ENCODE assay signal across 20 cellular contexts in genomic region chrX:16512401-16512776, GRCh38.
DNase-seq lines count a peak whose midpoint lies in the region; TF ChIP-seq lines count a peak whose summit lies in the region.
"Had no signal": no experiment of that assay in that cellular context is flagged by ENCODE, and none has a peak within 500 bp of the region (broad histone marks: within the 10 kb centered on the region; RNA-seq: fewer than 3 reads in every experiment).

No MANE protein-coding gene starts in this region.

- H2BK20ac ChIP-seq in H9 (ENCODE audit: low read depth, low read length, poor library complexity, severe bottlenecking), result no peak overlapping the region

- no peak overlapping the region for H4K8ac ChIP-seq in H9 (replicated peaks; ENCODE audit: insufficient read length, low read depth, low read length)

- H3K9me3 Mint-ChIP-seq in Caco-2 (ENCODE audit: unreplicated experiment) (no peaks in the 10 kb centered on the region), H9 (peaks cover 6% of the 10 kb centered on the region in 2 experiments), nephron (no peaks in the 10 kb centered on the region)
- H3K9me3 Mint-ChIP-seq in activated CD4-positive, alpha-beta T cell treated with anti-CD3 and anti-CD28 coated beads, Interleukin-2, amount 10 ng/mL, durations not matched to agents 7 days and 5 days, result peaks cover 2% of the 10 kb centered on the region

- H2BK12ac ChIP-seq in H9 (ENCODE audit: insufficient read length, low read depth, low read length), result no peak overlapping the region

- no peak overlapping the region for H3K18ac ChIP-seq in H9 (ENCODE audit: insufficient read length, low read depth, low read length)

- H4K5ac ChIP-seq in H9 (ENCODE audit: insufficient read length, low read depth, low read length), result no peak overlapping the region

- H3K27ac ChIP-seq in H9 (ENCODE audit: insufficient read length, low read depth, low read length), result no peak overlapping the region
- peak overlapping the region; percentile 85 for H3K27ac ChIP-seq in hepatocyte

- peaks cover 7% of the 10 kb centered on the region for H3K4me1 Mint-ChIP-seq in Caco-2 (ENCODE audit: low read depth, unreplicated experiment)
- H3K4me1 Mint-ChIP-seq in H9, result peaks cover 24 to 27% of the 10 kb centered on the region in 2 experiments
- peaks cover 16% of the 10 kb centered on the region for H3K4me1 Mint-ChIP-seq in nephron
- no peaks in the 10 kb centered on the region for H3K4me1 Mint-ChIP-seq in activated CD4-positive, alpha-beta T cell treated with anti-CD3 and anti-CD28 coated beads, Interleukin-2, amount 10 ng/mL, durations not matched to agents 7 days and 5 days

- no peak overlapping the region for H2BK120ac ChIP-seq in H9 (ENCODE audit: low read depth, low read length, poor library complexity, severe bottlenecking)

- no peak overlapping the region for H3T11ph ChIP-seq in H9 (ENCODE audit: low read length)

- no peaks in the 10 kb centered on the region for H3K79me1 ChIP-seq in H9 (ENCODE audit: insufficient read depth, low read depth, low read length, poor library complexity, severe bottlenecking)

- H3K27me3 ChIP-seq in Caco-2 (replicated peaks; ENCODE audit: control insufficient read depth, insufficient read depth, low read length), result no peaks in the 10 kb centered on the region
- H3K27me3 ChIP-seq in H9 (ENCODE audit: insufficient read depth, low read length), result no peaks in the 10 kb centered on the region
- no peaks in the 10 kb centered on the region for H3K27me3 ChIP-seq in hepatocyte
- H3K27me3 ChIP-seq: BE2C had no signal

- DNase-seq in Caco-2, result peak in 1 of 2 experiments; percentile 38
- DNase-seq in H9, result no peak
- DNase-seq in hepatocyte (ENCODE audit: low spot score), result no peak
- DNase-seq in activated CD4-positive, alpha-beta T cell treated with anti-CD3 and anti-CD28 coated beads, Interleukin-2, amount 10 ng/mL, durations not matched to agents 7 days and 5 days, result no peak
- DNase-seq in GM19240 (ENCODE audit: insufficient read length, low spot score), result no peak
- DNase-seq in Ammon's horn (ENCODE audit: low spot score), result no peak
- no peak for DNase-seq in activated CD4-positive, alpha-beta T cell treated with anti-CD3 and anti-CD28 coated beads for 48 hours
- DNase-seq: BE2C; DMS79; Karpas-422; MV-4-11; NCI-H1105 treated with DMSO at 0.1 percent for 48 hours; NCI-H2029 treated with DMSO at 0.1 percent for 48 hours; NCI-H226; NCI-H510A treated with DMSO at 0.1 percent for 48 hours; NCI-H774; NK-92 treated with Interleukin-12 subunit alpha and Interleukin-12 subunit beta, amount 100 ng/mL, for 24 hours; SIG-M5 had no signal

- H3K4me3 ChIP-seq in Caco-2 (ENCODE audit: low read depth, low read length), result no peak overlapping the region
- H3K4me3 ChIP-seq in hepatocyte, result no peak overlapping the region
- H3K4me3 ChIP-seq: GM12878 had no signal

- H3K4me3 Mint-ChIP-seq in Caco-2 (ENCODE audit: unreplicated experiment) (peak overlapping the region; percentile 58), H9 (no peak overlapping the region), nephron (peak overlapping the region in 2 of 3 experiments; percentile 67 to 82)
- no peak overlapping the region for H3K4me3 Mint-ChIP-seq in activated CD4-positive, alpha-beta T cell treated with anti-CD3 and anti-CD28 coated beads, Interleukin-2, amount 10 ng/mL, durations not matched to agents 7 days and 5 days

- no peak overlapping the region for H3K56ac ChIP-seq in H9 (ENCODE audit: insufficient read length, low read depth, low read length)

- no TSS peak for BruUV-seq in Caco-2 (replicated peaks; lab: Mats Ljungman, UMichigan)

- CTCF ChIA-PET in Caco-2 (lab: Charles Lee), result no interaction called here
- CTCF ChIA-PET in activated CD4-positive, alpha-beta T cell treated with anti-CD3 and anti-CD28 coated beads, Interleukin-2, amount 10 ng/mL, durations not matched to agents 7 days and 5 days (lab: Charles Lee), result interaction anchor here (0.6 kb wide), 1 partner anchor 149 kb away, joined by 3 read pairs; no protein-coding TSS in a partner anchor

- H3K79me2 ChIP-seq in H9 (ENCODE audit: insufficient read depth, low read length), result no peaks in the 10 kb centered on the region
- H3K79me2 ChIP-seq in hepatocyte, result no peaks in the 10 kb centered on the region

- H3K36me3 Mint-ChIP-seq in Caco-2 (ENCODE audit: insufficient read depth, unreplicated experiment), result no peaks in the 10 kb centered on the region
- H3K36me3 Mint-ChIP-seq in H9 (ENCODE audit: insufficient read depth in 1 of 3, low read depth in 3 of 3), result peaks cover 7 to 12% (median 7%) of the 10 kb centered on the region in 3 experiments
- peaks cover 6% of the 10 kb centered on the region for H3K36me3 Mint-ChIP-seq in nephron (ENCODE audit: low read depth)
- H3K36me3 Mint-ChIP-seq in activated CD4-positive, alpha-beta T cell treated with anti-CD3 and anti-CD28 coated beads, Interleukin-2, amount 10 ng/mL, durations not matched to agents 7 days and 5 days (ENCODE audit: low read depth), result no peaks in the 10 kb centered on the region

- no peak overlapping the region for H3K14ac ChIP-seq in H9 (ENCODE audit: insufficient read depth, low read length)

- no peaks in the 10 kb centered on the region for H3K36me3 ChIP-seq in Caco-2 (ENCODE audit: control insufficient read depth, insufficient read depth, low read length)
- H3K36me3 ChIP-seq in hepatocyte (replicated peaks; ENCODE audit: insufficient read depth, low read depth), result no peaks in the 10 kb centered on the region
- H3K36me3 ChIP-seq: BE2C had no signal

- TF ChIP-seq CTCF in Caco-2 (IDR thresholded peaks at IDR 0.05; ENCODE audit: insufficient read depth in 1 of 2, low read depth in 1 of 2, low read length in 1 of 2, severe bottlenecking in 1 of 2, unreplicated experiment in 1 of 2) (no peak), H9 (conservative IDR thresholded peaks at IDR 0.05) (no peak), hepatocyte (IDR thresholded peaks at IDR 0.05; ENCODE audit: poor library complexity) (no peak), nephron (IDR thresholded peaks at IDR 0.05; ENCODE audit: unreplicated experiment in 3 of 3) (no peak)

- no peak overlapping the region for H3K4me2 ChIP-seq in H9 (ENCODE audit: insufficient read depth, insufficient read length, low read length)
- H3K4me2 ChIP-seq in hepatocyte, result peak overlapping the region; percentile 43

- H3K27me3 Mint-ChIP-seq in Caco-2 (ENCODE audit: insufficient read depth, unreplicated experiment) (no peaks in the 10 kb centered on the region), H9 (ENCODE audit: low read depth) (no peaks in the 10 kb centered on the region), nephron (ENCODE audit: low read depth) (no peaks in the 10 kb centered on the region)
- no peaks in the 10 kb centered on the region for H3K27me3 Mint-ChIP-seq in activated CD4-positive, alpha-beta T cell treated with anti-CD3 and anti-CD28 coated beads, Interleukin-2, amount 10 ng/mL, durations not matched to agents 7 days and 5 days

- no CpG with 5 or more reads among the region's 4 CpGs for WGBS in H9 (ENCODE audit: extremely low coverage, insufficient read length, low lambda C conversion rate)
- WGBS in hepatocyte (ENCODE audit: low lambda C conversion rate, missing lambda C conversion rate), result 62% methylated on average over 4 of the region's 4 CpGs

- no peak overlapping the region for H3K23ac ChIP-seq in H9 (ENCODE audit: insufficient read length, low read depth, low read length)

- H3K4ac ChIP-seq in H9 (ENCODE audit: low read depth, low read length), result no peak overlapping the region

- POLR2A ChIA-PET in Caco-2 (lab: Charles Lee), result no interaction called here
- POLR2A ChIA-PET in activated CD4-positive, alpha-beta T cell treated with anti-CD3 and anti-CD28 coated beads, Interleukin-2, amount 10 ng/mL, durations not matched to agents 7 days and 5 days (lab: Charles Lee), result no interaction called here

- H4K20me1 ChIP-seq in H9 (ENCODE audit: control insufficient read depth, insufficient read depth, insufficient read length) (no peaks in the 10 kb centered on the region), hepatocyte (ENCODE audit: insufficient read depth, poor library complexity, severe bottlenecking) (no peaks in the 10 kb centered on the region)

- H3K9me3 ChIP-seq in Caco-2 (no peaks in the 10 kb centered on the region), H9 (ENCODE audit: control insufficient read depth, low read depth, low read length) (no peaks in the 10 kb centered on the region), hepatocyte (ENCODE audit: low read depth) (no peaks in the 10 kb centered on the region)
- H3K9me3 ChIP-seq: BE2C had no signal

- peak overlapping the region; percentile 87 for H3K27ac Mint-ChIP-seq in Caco-2 (ENCODE audit: unreplicated experiment)
- H3K27ac Mint-ChIP-seq in H9, result peak overlapping the region in 2 of 3 experiments; percentile 59 to 90; a peak in 4 of 7 replicates
- peak overlapping the region; percentile 91 to 99 (median 96) for H3K27ac Mint-ChIP-seq in nephron
- H3K27ac Mint-ChIP-seq in activated CD4-positive, alpha-beta T cell treated with anti-CD3 and anti-CD28 coated beads, Interleukin-2, amount 10 ng/mL, durations not matched to agents 7 days and 5 days, result no peak overlapping the region

- no peaks in the 10 kb centered on the region for H3K9me2 ChIP-seq in hepatocyte (replicated peaks; ENCODE audit: insufficient read depth)

- H2AK5ac ChIP-seq in H9 (ENCODE audit: insufficient read length, low read length), result no peak overlapping the region

- H3K23me2 ChIP-seq in H9 (ENCODE audit: insufficient read length, low read depth, low read length, poor library complexity, severe bottlenecking), result no peaks in the 10 kb centered on the region

- no peak overlapping the region for H2AFZ ChIP-seq in H9 (ENCODE audit: low read length)
- peak overlapping the region; percentile 17 for H2AFZ ChIP-seq in hepatocyte

- H2BK5ac ChIP-seq in H9 (ENCODE audit: insufficient read length, low read length), result no peak overlapping the region

- H2BK15ac ChIP-seq in H9 (ENCODE audit: low read depth, low read length), result no peak overlapping the region

- no peak overlapping the region for H3K9ac ChIP-seq in H9 (ENCODE audit: extremely low read depth, insufficient read length, low read length)

- H3K4me1 ChIP-seq in Caco-2 (peaks cover 8% of the 10 kb centered on the region; the same call in 1 of the 2 replicates), H9 (ENCODE audit: insufficient read depth, low read length) (peaks cover 7% of the 10 kb centered on the region; the same call in 1 of the 2 replicates), hepatocyte (ENCODE audit: insufficient read depth) (peaks cover 25% of the 10 kb centered on the region)
- H3K4me1 ChIP-seq: BE2C had no signal

- intact Hi-C loops in Caco-2 (cut with micrococcal nuclease; ENCODE audit: unreplicated experiment), result no loop called here

- H4K91ac ChIP-seq in H9 (ENCODE audit: insufficient read length, low read depth, low read length), result no peak overlapping the region

Comparison
In these comparisons a context has a peak if more than half of its experiments do, and no peak if none do; other contexts are left out.
1. H3K4me3 Mint-ChIP-seq: peak in Caco-2 (single experiment) and nephron (2 of 3); none in H9 (0 of 2) and activated CD4-positive, alpha-beta T cell treated with anti-CD3 and anti-CD28 coated beads, Interleukin-2, amount 10 ng/mL, durations not matched to agents 7 days and 5 days (single experiment).